Comparison of ENCODE assay signal across 10 cellular contexts in genomic region chr3:115913069-115913686, GRCh38.
DNase-seq lines count a peak whose midpoint lies in the region; ATAC-seq, FAIRE-seq and TF ChIP-seq lines count a peak whose summit lies in the region.
"Had no signal": no experiment of that assay in that cellular context is flagged by ENCODE, and none has a peak within 500 bp of the region (broad histone marks: within the 10 kb centered on the region; RNA-seq: fewer than 3 reads in every experiment).

No MANE protein-coding gene starts in this region.

- H3F3A ChIP-seq in MM.1S (ENCODE audit: insufficient read depth, low read length) = no peaks in the 10 kb centered on the region

- H3K9ac ChIP-seq in MM.1S (ENCODE audit: low read length) = no peak overlapping the region

- H3K36me3 ChIP-seq in MM.1S (replicated peaks; ENCODE audit: insufficient read depth, low read length) = no peaks in the 10 kb centered on the region
- H3K36me3 ChIP-seq: Peyer's patch had no signal

- no peaks in the 10 kb centered on the region for H3K79me2 ChIP-seq in MM.1S (ENCODE audit: low read length)

- H3K9me3 ChIP-seq in MM.1S (replicated peaks; ENCODE audit: insufficient read depth, low read length) = no peaks in the 10 kb centered on the region
- H3K9me3 ChIP-seq: Peyer's patch had no signal

- no peak overlapping the region for H2AFZ ChIP-seq in MM.1S (ENCODE audit: low read length)

- intact Hi-C loops in dorsolateral prefrontal cortex (cut with DNase I) = no loop called here

- no peaks in the 10 kb centered on the region for H3K4me1 ChIP-seq in MM.1S (ENCODE audit: low read length)
- H3K4me1 ChIP-seq: Peyer's patch had no signal

- H3K27me3 ChIP-seq in MM.1S (replicated peaks; ENCODE audit: insufficient read depth, low read length) (no peaks in the 10 kb centered on the region), dorsolateral prefrontal cortex (no peaks in the 10 kb centered on the region)
- H3K27me3 ChIP-seq: Peyer's patch had no signal

- H4K20me1 ChIP-seq in MM.1S (ENCODE audit: insufficient read depth, low read length) = no peaks in the 10 kb centered on the region

- H3K27ac ChIP-seq in MM.1S (ENCODE audit: low read length) = no peak overlapping the region
- no peak overlapping the region for H3K27ac ChIP-seq in dorsolateral prefrontal cortex
- H3K27ac ChIP-seq: Peyer's patch had no signal

- no peak overlapping the region for H3K4me3 ChIP-seq in MM.1S (ENCODE audit: low read length)
- no peak overlapping the region for H3K4me3 ChIP-seq in dorsolateral prefrontal cortex
- H3K4me3 ChIP-seq in retinal pigment epithelial cell (ENCODE audit: low read length) = no peak overlapping the region
- H3K4me3 ChIP-seq: Peyer's patch had no signal

- DNase-seq in NCI-H748 (lab: John Stamatoyannopoulos, UW; ENCODE audit: unreplicated experiment) (peak; percentile 3), NCI-H748 treated with DMSO at 0.1 percent for 48 hours (lab: John Stamatoyannopoulos, UW) (no peak), MM.1S (no peak), dorsolateral prefrontal cortex (no peak), retinal pigment epithelial cell (ENCODE audit: low read depth) (no peak), HTR-8/SVneo (ENCODE audit: insufficient read length, low spot score) (no peak), epidermal melanocyte (ENCODE audit: insufficient read length, low spot score) (no peak)
- DNase-seq: activated T-cell treated with anti-CD3 and anti-CD28 coated beads, Interleukin-2, amount 50 U/mL, for 1 hour had no signal

- no peak for FAIRE-seq in HTR-8/SVneo (lab: Jason Lieb, UNC)

- TF ChIP-seq CTCF in MM.1S (IDR thresholded peaks at IDR 0.05; ENCODE audit: low read length) (peak; percentile 36), dorsolateral prefrontal cortex (IDR thresholded peaks at IDR 0.05 in 54 of 56, conservative IDR thresholded peaks at IDR 0.05 in 2 of 56; ENCODE audit: low read depth in 1 of 56, partially characterized antibody in 56 of 56) (peak in 49 of 56 donors; percentile 13 to 57 (median 40)), retinal pigment epithelial cell (conservative IDR thresholded peaks at IDR 0.05; ENCODE audit: low read depth, low read length) (peak; percentile 33)

- H3K4me2 ChIP-seq in MM.1S (ENCODE audit: low read depth, low read length) = no peak overlapping the region

- ATAC-seq in activated CD4-positive, CD25-positive, alpha-beta regulatory T cell treated with anti-CD3 and anti-CD28 coated beads, Interleukin-2, amount 50 U/mL, for 24 hours = no peak

- H3K9me2 ChIP-seq in MM.1S (replicated peaks; ENCODE audit: insufficient read depth, low read length) = no peaks in the 10 kb centered on the region
